12 cellular contexts compared by ENCODE assay signal in genomic region chr1:162019006-162019405, GRCh38. TPM values are rescaled to one million over a fixed set of nuclear protein-coding genes. Genes with fewer than 3 reads are reported as not detected.
DNase-seq lines count a peak whose midpoint lies in the region; ATAC-seq and TF ChIP-seq lines count a peak whose summit lies in the region.
"Had no signal": no experiment of that assay in that cellular context is flagged by ENCODE, and none has a peak within 500 bp of the region (broad histone marks: within the 10 kb centered on the region; RNA-seq: fewer than 3 reads in every experiment).

No MANE protein-coding gene starts in this region.

- H3K4me3 ChIP-seq in HFF-Myc (replicated peaks; ENCODE audit: low read depth, low read length) = no peak overlapping the region
- H3K4me3 ChIP-seq: heart right ventricle had no signal

- ATAC-seq in sciatic nerve (peak; percentile 1), HG02970 (IDR thresholded peaks at IDR 0.05; ENCODE audit: low FRiP score, unreplicated experiment) (no peak)

- no peak for TF ChIP-seq CTCF in HFF-Myc (IDR thresholded peaks at IDR 0.05; ENCODE audit: low read depth, low read length, missing control alignments)

- intact Hi-C loops in sciatic nerve (cut with DNase I) = no loop called here

- DNase-seq in HFF-Myc (ENCODE audit: extremely low read depth, low read depth) (peak; percentile 75), NCI-H510A (lab: John Stamatoyannopoulos, UW) (peak; percentile 73), dedifferentiated amniotic fluid mesenchymal stem cell (ENCODE audit: extremely low spot score) (peak; percentile 44), sciatic nerve (ENCODE audit: low spot score) (no peak), medulla oblongata (ENCODE audit: extremely low spot score) (no peak), iPS-NIHi11 (ENCODE audit: low spot score) (no peak), cortex of kidney (lab: John Stamatoyannopoulos, UW) (no peak)
- DNase-seq: activated effector memory CD4-positive, alpha-beta T cell treated with anti-CD3 and anti-CD28 coated beads, Interleukin-2, amount 50 U/mL, for 16 hours; occipital lobe; T-helper 2 cell had no signal

RNA-seq across cellular contexts. Expression of gene OLFML2B, which starts 4.7 kb away (rescaled TPM):
- total RNA-seq in sciatic nerve = 50.3 TPM

RNA-seq across cellular contexts. Expression of gene NOS1AP, which starts 50.5 kb away (rescaled TPM):
- total RNA-seq in sciatic nerve = 9.1 TPM

Comparison
In these comparisons a context has a peak if more than half of its experiments do, and no peak if none do; other contexts are left out.
1. DNase-seq: peak in HFF-Myc (single experiment), NCI-H510A (single experiment) and dedifferentiated amniotic fluid mesenchymal stem cell (single experiment); none in sciatic nerve (single experiment), medulla oblongata (single experiment), iPS-NIHi11 (single experiment) and cortex of kidney (single experiment).